In genomic region chr14:104602933-104603325, GRCh38 we compare ENCODE assay signal across 22 cellular contexts. TPM values are rescaled to one million over a fixed set of nuclear protein-coding genes. Genes with fewer than 3 reads are reported as not detected.
DNase-seq lines count a peak whose midpoint lies in the region; ATAC-seq and TF ChIP-seq lines count a peak whose summit lies in the region.
"Had no signal": no experiment of that assay in that cellular context is flagged by ENCODE, and none has a peak within 500 bp of the region (broad histone marks: within the 10 kb centered on the region; RNA-seq: fewer than 3 reads in every experiment).

No MANE protein-coding gene starts in this region.

- DNase-seq in DMS79 treated with DMSO at 0.1 percent for 48 hours (lab: John Stamatoyannopoulos, UW) (peak; percentile 76), DMS79 (lab: John Stamatoyannopoulos, UW) (no peak), left lung (peak; percentile 22 to 45), type B pancreatic cell (ENCODE audit: extremely low spot score, unreplicated experiment) (no peak), Karpas-422 (no peak), CD1c-positive myeloid dendritic cell (ENCODE audit: extremely low spot score) (no peak)
- peak; percentile 18 for DNase-seq in activated naive CD8-positive, alpha-beta T cell treated with anti-CD3 and anti-CD28 coated beads, Interleukin-2, amount 10 ng/mL, durations not matched to agents 7 days and 5 days
- no peak for DNase-seq in activated naive CD8-positive, alpha-beta T cell treated with anti-CD3 and anti-CD28 coated beads, Interleukin-2, amount 50 U/mL, for 24 hours
- DNase-seq: ACHN; CD8-positive, alpha-beta T cell; GOT3; IMR-90; MV-4-11; NCI-H1105 treated with DMSO at 0.1 percent for 48 hours; NCI-H1694; NCI-H2081 treated with DMSO at 0.1 percent for 48 hours; NCI-H2171 treated with DMSO at 0.1 percent for 48 hours had no signal

- POLR2A ChIA-PET in activated naive CD8-positive, alpha-beta T cell treated with anti-CD3 and anti-CD28 coated beads, Interleukin-2, amount 10 ng/mL, durations not matched to agents 7 days and 5 days (lab: Charles Lee), result no interaction called here

- H3K36me3 ChIP-seq in left lung, result no peaks in the 10 kb centered on the region
- no peaks in the 10 kb centered on the region for H3K36me3 ChIP-seq in Karpas-422 (ENCODE audit: insufficient read depth, low read length)
- H3K36me3 ChIP-seq: BLaER1 treated with 17β-estradiol and CSF1 and Interleukin-3, amounts not matched to agents 10 nM and 100 nM; Peyer's patch had no signal

- H3K36me3 Mint-ChIP-seq in activated naive CD8-positive, alpha-beta T cell treated with anti-CD3 and anti-CD28 coated beads, Interleukin-2, amount 10 ng/mL, durations not matched to agents 7 days and 5 days, result no peaks in the 10 kb centered on the region
- no peaks in the 10 kb centered on the region for H3K36me3 Mint-ChIP-seq in activated naive CD8-positive, alpha-beta T cell treated with anti-CD3 and anti-CD28 coated beads, Interleukin-2, amount 50 U/mL, for 24 hours (ENCODE audit: low read depth)
- no peaks in the 10 kb centered on the region for H3K36me3 Mint-ChIP-seq in type B pancreatic cell
- H3K36me3 Mint-ChIP-seq: CD8-positive, alpha-beta T cell had no signal

- ATAC-seq in activated naive CD8-positive, alpha-beta T cell treated with anti-CD3 and anti-CD28 coated beads, Interleukin-2, amount 10 ng/mL, durations not matched to agents 7 days and 5 days (ENCODE audit: low read depth), result no peak
- ATAC-seq in activated naive CD8-positive, alpha-beta T cell treated with anti-CD3 and anti-CD28 coated beads, Interleukin-2, amount 50 U/mL, for 24 hours, result no peak
- ATAC-seq in left lung, result no peak
- ATAC-seq: CD8-positive, alpha-beta T cell had no signal

- no peaks in the 10 kb centered on the region for H3K4me1 Mint-ChIP-seq in activated naive CD8-positive, alpha-beta T cell treated with anti-CD3 and anti-CD28 coated beads, Interleukin-2, amount 10 ng/mL, durations not matched to agents 7 days and 5 days
- peaks cover 2% of the 10 kb centered on the region for H3K4me1 Mint-ChIP-seq in activated naive CD8-positive, alpha-beta T cell treated with anti-CD3 and anti-CD28 coated beads, Interleukin-2, amount 50 U/mL, for 24 hours
- peaks cover 4% of the 10 kb centered on the region for H3K4me1 Mint-ChIP-seq in type B pancreatic cell (ENCODE audit: unreplicated experiment)

- H2AFZ ChIP-seq in Karpas-422 (ENCODE audit: low read length), result no peak overlapping the region

- H3K4me1 ChIP-seq in left lung, result peaks cover 3 to 5% of the 10 kb centered on the region in 2 donors
- no peaks in the 10 kb centered on the region for H3K4me1 ChIP-seq in Karpas-422 (ENCODE audit: low read length)
- H3K4me1 ChIP-seq: Peyer's patch had no signal

- intact Hi-C loops in left lung (cut with DNase I), result no loop called here

- H3K4me3 Mint-ChIP-seq in activated naive CD8-positive, alpha-beta T cell treated with anti-CD3 and anti-CD28 coated beads, Interleukin-2, amount 10 ng/mL, durations not matched to agents 7 days and 5 days, result no peak overlapping the region
- no peak overlapping the region for H3K4me3 Mint-ChIP-seq in activated naive CD8-positive, alpha-beta T cell treated with anti-CD3 and anti-CD28 coated beads, Interleukin-2, amount 50 U/mL, for 24 hours
- peak overlapping the region; percentile 28 for H3K4me3 Mint-ChIP-seq in type B pancreatic cell
- H3K4me3 Mint-ChIP-seq: CD8-positive, alpha-beta T cell had no signal

- H3K4me2 ChIP-seq in Karpas-422 (ENCODE audit: low read depth, low read length, poor library complexity, severe bottlenecking), result no peak overlapping the region
- H3K4me2 ChIP-seq: BLaER1 treated with 17β-estradiol and CSF1 and Interleukin-3, amounts not matched to agents 10 nM and 100 nM; KMS-11 had no signal

- H4K20me1 ChIP-seq in Karpas-422 (ENCODE audit: insufficient read depth, low read depth, low read length), result peaks cover 4% of the 10 kb centered on the region; the same call in 1 of the 2 replicates

- H3K9me3 ChIP-seq in left lung (no peaks in the 10 kb centered on the region), Karpas-422 (ENCODE audit: low read length) (no peaks in the 10 kb centered on the region)
- H3K9me3 ChIP-seq: Peyer's patch had no signal

- H3K27ac Mint-ChIP-seq in activated naive CD8-positive, alpha-beta T cell treated with anti-CD3 and anti-CD28 coated beads, Interleukin-2, amount 10 ng/mL, durations not matched to agents 7 days and 5 days, result no peak overlapping the region
- no peak overlapping the region for H3K27ac Mint-ChIP-seq in activated naive CD8-positive, alpha-beta T cell treated with anti-CD3 and anti-CD28 coated beads, Interleukin-2, amount 50 U/mL, for 24 hours
- no peak overlapping the region for H3K27ac Mint-ChIP-seq in type B pancreatic cell
- H3K27ac Mint-ChIP-seq: CD8-positive, alpha-beta T cell had no signal

- H3K9me2 ChIP-seq in Karpas-422 (replicated peaks; ENCODE audit: insufficient read depth, low read length), result no peaks in the 10 kb centered on the region

- no peaks in the 10 kb centered on the region for H3K9me3 Mint-ChIP-seq in activated naive CD8-positive, alpha-beta T cell treated with anti-CD3 and anti-CD28 coated beads, Interleukin-2, amount 10 ng/mL, durations not matched to agents 7 days and 5 days
- no peaks in the 10 kb centered on the region for H3K9me3 Mint-ChIP-seq in activated naive CD8-positive, alpha-beta T cell treated with anti-CD3 and anti-CD28 coated beads, Interleukin-2, amount 50 U/mL, for 24 hours
- no peaks in the 10 kb centered on the region for H3K9me3 Mint-ChIP-seq in type B pancreatic cell
- H3K9me3 Mint-ChIP-seq: CD8-positive, alpha-beta T cell had no signal

- H3K27me3 ChIP-seq in left lung (peaks cover 32 to 92% of the 10 kb centered on the region in 2 donors), Karpas-422 (ENCODE audit: low read length) (no peaks in the 10 kb centered on the region)

- peaks cover 33% of the 10 kb centered on the region for H3K27me3 Mint-ChIP-seq in activated naive CD8-positive, alpha-beta T cell treated with anti-CD3 and anti-CD28 coated beads, Interleukin-2, amount 10 ng/mL, durations not matched to agents 7 days and 5 days
- H3K27me3 Mint-ChIP-seq in activated naive CD8-positive, alpha-beta T cell treated with anti-CD3 and anti-CD28 coated beads, Interleukin-2, amount 50 U/mL, for 24 hours, result peaks cover 52% of the 10 kb centered on the region
- peaks cover 52% of the 10 kb centered on the region for H3K27me3 Mint-ChIP-seq in type B pancreatic cell

- TF ChIP-seq CTCF in left lung (IDR thresholded peaks at IDR 0.05) (no peak), type B pancreatic cell (conservative IDR thresholded peaks at IDR 0.05) (no peak)

- no peaks in the 10 kb centered on the region for H3K79me2 ChIP-seq in Karpas-422 (ENCODE audit: low read length)

- H3K27ac ChIP-seq in left lung (no peak overlapping the region), Karpas-422 (ENCODE audit: low read length) (no peak overlapping the region)
- H3K27ac ChIP-seq: BLaER1 treated with 17β-estradiol and CSF1 and Interleukin-3, amounts not matched to agents 10 nM and 100 nM; KMS-11; Peyer's patch had no signal

- H3K4me3 ChIP-seq in left lung (no peak overlapping the region), Karpas-422 (ENCODE audit: low read length) (no peak overlapping the region)
- H3K4me3 ChIP-seq: BLaER1 treated with 17β-estradiol and CSF1 and Interleukin-3, amounts not matched to agents 10 nM and 100 nM; Peyer's patch had no signal

- no peak overlapping the region for H3K9ac ChIP-seq in Karpas-422 (ENCODE audit: low read length)
- H3K9ac ChIP-seq: BLaER1 treated with 17β-estradiol and CSF1 and Interleukin-3, amounts not matched to agents 10 nM and 100 nM; KMS-11 had no signal

RNA-seq across cellular contexts. Expression of gene TMEM179, which starts 1.6 kb away (rescaled TPM):
- not detected for total RNA-seq in activated naive CD8-positive, alpha-beta T cell treated with anti-CD3 and anti-CD28 coated beads, Interleukin-2, amount 10 ng/mL, durations not matched to agents 7 days and 5 days
- total RNA-seq in left lung (under 1 TPM in 1 of 2 donors, not detected in 1; 0.73 TPM), type B pancreatic cell (ENCODE audit: low replicate concordance) (5.6 and 9.0 TPM in 2 replicates)
- total RNA-seq in Karpas-422 (2014; rRNA removed; shearing (Covaris generic); ENCODE audit: low replicate concordance), result not detected in 2 replicates
- total RNA-seq: CD8-positive, alpha-beta T cell; IMR-90; OCI-LY7 had no signal

RNA-seq across cellular contexts. Expression of gene C14orf180, which starts 23.4 kb away (rescaled TPM):
- total RNA-seq in activated naive CD8-positive, alpha-beta T cell treated with anti-CD3 and anti-CD28 coated beads, Interleukin-2, amount 10 ng/mL, durations not matched to agents 7 days and 5 days, result not detected
- total RNA-seq in left lung, result not detected
- total RNA-seq in type B pancreatic cell (ENCODE audit: low replicate concordance), result not detected in 2 replicates
- not detected in 2 replicates for total RNA-seq in Karpas-422 (2014; rRNA removed; shearing (Covaris generic); ENCODE audit: low replicate concordance)
- total RNA-seq: CD8-positive, alpha-beta T cell; Daoy; IMR-90; OCI-LY7 had no signal

Comparison
In these comparisons a context has a peak if more than half of its experiments do, and no peak if none do; other contexts are left out.
1. DNase-seq: peak in DMS79 treated with DMSO at 0.1 percent for 48 hours (single experiment), activated naive CD8-positive, alpha-beta T cell treated with anti-CD3 and anti-CD28 coated beads, Interleukin-2, amount 10 ng/mL, durations not matched to agents 7 days and 5 days (single experiment) and left lung (2 of 2); none in DMS79 (single experiment), activated naive CD8-positive, alpha-beta T cell treated with anti-CD3 and anti-CD28 coated beads, Interleukin-2, amount 50 U/mL, for 24 hours (single experiment), type B pancreatic cell (single experiment), Karpas-422 (single experiment) and CD1c-positive myeloid dendritic cell (single experiment).